Comparison of ENCODE assay signal across 9 cellular contexts in the genomic region with DNA sequence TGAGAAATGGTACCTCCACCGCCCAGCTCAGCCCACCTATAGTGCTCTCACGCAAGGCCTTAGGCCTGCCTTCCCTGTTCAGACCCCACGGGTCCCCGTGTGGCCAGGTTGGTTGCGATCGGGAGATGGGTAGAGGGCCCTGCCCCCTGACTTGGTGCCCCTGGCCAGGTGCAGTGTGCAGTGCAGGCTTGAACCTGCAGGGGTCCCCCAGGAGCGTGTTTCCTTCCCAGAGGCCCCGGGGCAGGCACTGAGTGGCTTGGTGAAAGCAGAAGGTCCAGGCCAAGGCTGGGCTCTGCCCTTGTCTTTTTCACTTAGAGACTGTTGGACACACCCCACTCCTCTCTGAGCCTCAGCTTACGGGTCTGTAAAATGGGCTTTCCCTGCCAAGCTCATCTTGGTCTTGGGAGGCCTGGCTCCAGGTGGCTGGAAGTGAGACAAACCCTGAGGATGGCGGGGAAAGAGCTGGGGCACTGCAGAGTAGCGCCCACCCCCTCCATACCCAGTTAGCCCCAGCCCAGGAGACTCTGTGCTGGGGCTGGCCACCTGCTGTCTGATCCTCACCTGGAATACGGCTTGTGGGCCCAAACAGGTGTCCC. TPM values are rescaled to one million over a fixed set of nuclear protein-coding genes. Genes with fewer than 3 reads are reported as not detected.
DNase-seq lines count a peak whose midpoint lies in the region; ATAC-seq, FAIRE-seq and TF ChIP-seq lines count a peak whose summit lies in the region.
"Had no signal": no experiment of that assay in that cellular context is flagged by ENCODE, and none has a peak within 500 bp of the region (broad histone marks: within the 10 kb centered on the region; RNA-seq: fewer than 3 reads in every experiment).

No MANE protein-coding gene starts in this region.

- no peaks in the 10 kb centered on the region for H3K9me3 Mint-ChIP-seq in activated CD8-positive, alpha-beta T cell treated with anti-CD3 and anti-CD28 coated beads for 36 hours
- no peaks in the 10 kb centered on the region for H3K9me3 Mint-ChIP-seq in activated T-helper 2 cell treated with anti-CD3 and anti-CD28 coated beads, Interferon-gamma antibody, Interleukin-2, Interleukin-4, amounts not matched to agents 10 μg/mL and 5 μg/mL and 100 μg/mL, durations not matched to agents 14 hours and 24 hours and 36 hours

- H3K36me3 ChIP-seq in BJ (ENCODE audit: control insufficient read depth, insufficient read depth, low read length) (no peaks in the 10 kb centered on the region), keratinocyte (ENCODE audit: control insufficient read depth in 2 of 2, extremely low read depth in 1 of 2, insufficient read depth in 2 of 2, low read length in 2 of 2) (no peaks in the 10 kb centered on the region), tibial artery (no peaks in the 10 kb centered on the region)
- H3K36me3 ChIP-seq: cardiac muscle cell had no signal

- H3K36me3 Mint-ChIP-seq in activated CD8-positive, alpha-beta T cell treated with anti-CD3 and anti-CD28 coated beads for 36 hours (ENCODE audit: low read depth): no peaks in the 10 kb centered on the region
- no peaks in the 10 kb centered on the region for H3K36me3 Mint-ChIP-seq in activated T-helper 2 cell treated with anti-CD3 and anti-CD28 coated beads, Interferon-gamma antibody, Interleukin-2, Interleukin-4, amounts not matched to agents 10 μg/mL and 5 μg/mL and 100 μg/mL, durations not matched to agents 14 hours and 24 hours and 36 hours (ENCODE audit: low read depth)

- peaks cover 36% of the 10 kb centered on the region for H3K4me1 ChIP-seq in keratinocyte (ENCODE audit: control insufficient read depth, extremely low read depth, insufficient read depth, low read length)
- peaks cover 0 to 22% (median 5%) of the 10 kb centered on the region in 4 donors for H3K4me1 ChIP-seq in tibial artery

- no peak overlapping the region for H3K9ac ChIP-seq in keratinocyte (ENCODE audit: control insufficient read depth, extremely low read depth, insufficient read depth, low read length)

- H3K9me1 ChIP-seq in keratinocyte (ENCODE audit: control insufficient read depth, extremely low read depth, insufficient read depth, low read length): no peaks in the 10 kb centered on the region

- no peak for FAIRE-seq in keratinocyte (lab: Jason Lieb, UNC)

- no peak overlapping the region for H3K27ac Mint-ChIP-seq in activated CD8-positive, alpha-beta T cell treated with anti-CD3 and anti-CD28 coated beads for 36 hours
- H3K27ac Mint-ChIP-seq in activated T-helper 2 cell treated with anti-CD3 and anti-CD28 coated beads, Interferon-gamma antibody, Interleukin-2, Interleukin-4, amounts not matched to agents 10 μg/mL and 5 μg/mL and 100 μg/mL, durations not matched to agents 14 hours and 24 hours and 36 hours: no peak overlapping the region

- H4K20me1 ChIP-seq in keratinocyte (ENCODE audit: control insufficient read depth, extremely low read depth, insufficient read depth, low read length): no peaks in the 10 kb centered on the region

- peak; percentile 80 for ATAC-seq in activated CD8-positive, alpha-beta T cell treated with anti-CD3 and anti-CD28 coated beads for 36 hours
- ATAC-seq in HG02973 (IDR thresholded peaks at IDR 0.05; ENCODE audit: unreplicated experiment) (no peak), HG02763 (IDR thresholded peaks at IDR 0.05; ENCODE audit: unreplicated experiment) (no peak)

- CTCF ChIA-PET in BJ (lab: Yijun Ruan, JAX): interaction anchor here (1.0 kb wide), 1 partner anchor 125 kb away, joined by 3 read pairs; no protein-coding TSS in a partner anchor
- CTCF ChIA-PET in activated CD8-positive, alpha-beta T cell treated with anti-CD3 and anti-CD28 coated beads for 36 hours (lab: Charles Lee): interaction anchor here (1.7 to 2.0 kb wide), 2 partner anchors 8 to 10 kb away, joined by 6 to 9 read pairs; partner anchors contain the start of gene HES5

- H3K27me3 ChIP-seq in BJ (ENCODE audit: control insufficient read depth, insufficient read depth, low read length) (no peaks in the 10 kb centered on the region; the same call in 1 of the 2 replicates), keratinocyte (ENCODE audit: control insufficient read depth, extremely low read depth, insufficient read depth, low read length) (no peaks in the 10 kb centered on the region), tibial artery (peaks cover 0 to 59% of the 10 kb centered on the region in 2 donors)

- H3K27ac ChIP-seq in keratinocyte (ENCODE audit: control insufficient read depth, insufficient read depth, low read length) (no peak overlapping the region), tibial artery (no peak overlapping the region)
- H3K27ac ChIP-seq: cardiac muscle cell had no signal

- H3K4me3 ChIP-seq in BJ (ENCODE audit: low read depth, low read length): no peak overlapping the region
- H3K4me3 ChIP-seq in HFF-Myc (replicated peaks; ENCODE audit: low read depth, low read length): no peak overlapping the region
- H3K4me3 ChIP-seq in keratinocyte (ENCODE audit: control insufficient read depth in 2 of 3, extremely low read depth in 1 of 3, insufficient read depth in 2 of 3, low read depth in 1 of 3, low read length in 3 of 3): no peak overlapping the region
- no peak overlapping the region for H3K4me3 ChIP-seq in tibial artery
- H3K4me3 ChIP-seq: cardiac muscle cell had no signal

- no peak overlapping the region for H2AFZ ChIP-seq in keratinocyte (ENCODE audit: control insufficient read depth, low read length)

- H3K79me2 ChIP-seq in keratinocyte (ENCODE audit: control insufficient read depth, insufficient read depth, low read length): no peaks in the 10 kb centered on the region

- intact Hi-C loops in activated CD8-positive, alpha-beta T cell treated with anti-CD3 and anti-CD28 coated beads for 36 hours (cut with micrococcal nuclease): no loop called here
- intact Hi-C loops in tibial artery (cut with DNase I; ENCODE audit: low total_unique reads): no loop called here
- intact Hi-C loops in activated T-helper 2 cell treated with anti-CD3 and anti-CD28 coated beads, Interferon-gamma antibody, Interleukin-2, Interleukin-4, amounts not matched to agents 10 μg/mL and 5 μg/mL and 100 μg/mL, durations not matched to agents 14 hours and 24 hours and 36 hours (cut with micrococcal nuclease): no loop called here

- H3K9me3 ChIP-seq in keratinocyte (ENCODE audit: control insufficient read depth, low read depth, low read length) (no peaks in the 10 kb centered on the region), tibial artery (no peaks in the 10 kb centered on the region)

- H3K27me3 Mint-ChIP-seq in activated CD8-positive, alpha-beta T cell treated with anti-CD3 and anti-CD28 coated beads for 36 hours: peaks cover 3% of the 10 kb centered on the region
- peaks cover 18% of the 10 kb centered on the region for H3K27me3 Mint-ChIP-seq in activated T-helper 2 cell treated with anti-CD3 and anti-CD28 coated beads, Interferon-gamma antibody, Interleukin-2, Interleukin-4, amounts not matched to agents 10 μg/mL and 5 μg/mL and 100 μg/mL, durations not matched to agents 14 hours and 24 hours and 36 hours (ENCODE audit: low read depth)

- no peak overlapping the region for H3K4me2 ChIP-seq in keratinocyte (ENCODE audit: control insufficient read depth, extremely low read depth, insufficient read depth, low read depth, low read length)

- H3K4me3 Mint-ChIP-seq in activated CD8-positive, alpha-beta T cell treated with anti-CD3 and anti-CD28 coated beads for 36 hours: no peak overlapping the region
- no peak overlapping the region for H3K4me3 Mint-ChIP-seq in activated T-helper 2 cell treated with anti-CD3 and anti-CD28 coated beads, Interferon-gamma antibody, Interleukin-2, Interleukin-4, amounts not matched to agents 10 μg/mL and 5 μg/mL and 100 μg/mL, durations not matched to agents 14 hours and 24 hours and 36 hours (ENCODE audit: low read depth)

- POLR2A ChIA-PET in BJ (lab: Charles Lee): no interaction called here
- POLR2A ChIA-PET in activated CD8-positive, alpha-beta T cell treated with anti-CD3 and anti-CD28 coated beads for 36 hours (lab: Charles Lee): interaction anchor here (1.6 kb wide), 1 partner anchor 11 kb away, joined by 3 read pairs; no protein-coding TSS in a partner anchor

- peaks cover 6% of the 10 kb centered on the region for H3K4me1 Mint-ChIP-seq in activated CD8-positive, alpha-beta T cell treated with anti-CD3 and anti-CD28 coated beads for 36 hours (ENCODE audit: low read depth)
- no peaks in the 10 kb centered on the region for H3K4me1 Mint-ChIP-seq in activated T-helper 2 cell treated with anti-CD3 and anti-CD28 coated beads, Interferon-gamma antibody, Interleukin-2, Interleukin-4, amounts not matched to agents 10 μg/mL and 5 μg/mL and 100 μg/mL, durations not matched to agents 14 hours and 24 hours and 36 hours (ENCODE audit: low read depth)

- TF ChIP-seq CTCF in BJ (IDR thresholded peaks at IDR 0.05; ENCODE audit: insufficient read depth, low read depth, low read length): peak; percentile 32; the same call in 1 of the 2 replicates
- peak; percentile 33 for TF ChIP-seq CTCF in HFF-Myc (IDR thresholded peaks at IDR 0.05; ENCODE audit: low read depth, low read length, missing control alignments)
- peak; percentile 64 for TF ChIP-seq CTCF in activated CD8-positive, alpha-beta T cell treated with anti-CD3 and anti-CD28 coated beads for 36 hours (IDR thresholded peaks at IDR 0.05)
- TF ChIP-seq CTCF in keratinocyte (optimal IDR thresholded peaks at IDR 0.05 in 1 of 3, IDR thresholded peaks at IDR 0.05 in 1 of 3, conservative IDR thresholded peaks at IDR 0.05 in 1 of 3; ENCODE audit: extremely low read depth in 1 of 3, insufficient read depth in 2 of 3, low read length in 3 of 3): peak in 2 of 3 experiments; percentile 35 to 55
- no peak for TF ChIP-seq CTCF in tibial artery (IDR thresholded peaks at IDR 0.05)

- DNase-seq in BJ (ENCODE audit: low read depth): no peak
- no peak for DNase-seq in HFF-Myc (ENCODE audit: extremely low read depth, low read depth)
- peak; percentile 70 for DNase-seq in activated CD8-positive, alpha-beta T cell treated with anti-CD3 and anti-CD28 coated beads for 36 hours
- DNase-seq in keratinocyte (ENCODE audit: low read depth, low spot score): no peak
- no peak for DNase-seq in tibial artery
- DNase-seq in activated T-helper 2 cell treated with anti-CD3 and anti-CD28 coated beads, Interferon-gamma antibody, Interleukin-2, Interleukin-4, amounts not matched to agents 10 μg/mL and 5 μg/mL and 100 μg/mL, durations not matched to agents 14 hours and 24 hours and 36 hours (ENCODE audit: low spot score): no peak

- dilution Hi-C loops in keratinocyte (cut with MboI; ENCODE audit: extremely low pct_ligation_motif_present, low sequenced_read_pairs): no loop called here

RNA-seq across cellular contexts. Expression of gene HES5, which starts 9.3 kb away (rescaled TPM):
- polyA plus RNA-seq in BJ (2011; rRNA removed): not detected in 2 replicates
- not detected in 2 replicates for polyA minus RNA-seq in BJ (2011; rRNA and poly(A)+ RNA removed)
- total RNA-seq in activated CD8-positive, alpha-beta T cell treated with anti-CD3 and anti-CD28 coated beads for 36 hours: not detected
- 0.33 to 0.44 TPM (median 0.37 TPM) in 3 replicates for polyA plus RNA-seq in keratinocyte
- 0.75 TPM for polyA plus RNA-seq in keratinocyte (2011; ENCODE audit: low read depth)
- polyA plus RNA-seq in keratinocyte (2011; cell fraction: cytosol; rRNA removed): 0.16 TPM in 2 replicates
- polyA plus RNA-seq in keratinocyte (2011; cell fraction: nucleus; rRNA removed): 0.43 and 0.46 TPM in 2 replicates
- 0.33 and 2.0 TPM in 2 replicates for polyA plus RNA-seq in keratinocyte (2012; ENCODE audit: low replicate concordance)
- 0.72 to 2.0 TPM (median 1.0 TPM) in 3 replicates for polyA minus RNA-seq in keratinocyte
- 11.1 TPM for polyA minus RNA-seq in keratinocyte (2011; cell fraction: cytosol; rRNA and poly(A)+ RNA removed)
- polyA minus RNA-seq in keratinocyte (2011; cell fraction: nucleus; rRNA and poly(A)+ RNA removed): 0.47 and 2.1 TPM in 2 replicates
- not detected in 2 replicates for total RNA-seq in activated T-helper 2 cell treated with anti-CD3 and anti-CD28 coated beads, Interferon-gamma antibody, Interleukin-2, Interleukin-4, amounts not matched to agents 10 μg/mL and 5 μg/mL and 100 μg/mL, durations not matched to agents 14 hours and 24 hours and 36 hours
- total RNA-seq: cardiac muscle cell had no signal
- polyA plus RNA-seq: cardiac muscle cell had no signal

RNA-seq across cellular contexts. Expression of gene PANK4, which starts 13.0 kb away (rescaled TPM):
- polyA plus RNA-seq in BJ (2011; rRNA removed) (13.3 and 17.1 TPM in 2 replicates), keratinocyte (14.5 to 15.7 TPM (median 14.8 TPM) in 3 replicates)
- 23.8 and 42.0 TPM in 2 replicates for polyA minus RNA-seq in BJ (2011; rRNA and poly(A)+ RNA removed)
- total RNA-seq in activated CD8-positive, alpha-beta T cell treated with anti-CD3 and anti-CD28 coated beads for 36 hours: 10 to 100 TPM; 39.0 to 40.6 TPM
- polyA plus RNA-seq in keratinocyte (2011; ENCODE audit: low read depth): 9.0 TPM
- polyA plus RNA-seq in keratinocyte (2011; cell fraction: cytosol; rRNA removed): 5.7 and 7.6 TPM in 2 replicates
- polyA plus RNA-seq in keratinocyte (2011; cell fraction: nucleus; rRNA removed): 27.9 and 28.9 TPM in 2 replicates
- polyA plus RNA-seq in keratinocyte (2012; ENCODE audit: low replicate concordance): 14.0 and 15.0 TPM in 2 replicates
- 13.7 to 21.6 TPM (median 14.6 TPM) in 3 replicates for polyA minus RNA-seq in keratinocyte
- polyA minus RNA-seq in keratinocyte (2011; cell fraction: cytosol; rRNA and poly(A)+ RNA removed): 35.5 TPM
- polyA minus RNA-seq in keratinocyte (2011; cell fraction: nucleus; rRNA and poly(A)+ RNA removed): 17.4 and 21.3 TPM in 2 replicates
- total RNA-seq in activated T-helper 2 cell treated with anti-CD3 and anti-CD28 coated beads, Interferon-gamma antibody, Interleukin-2, Interleukin-4, amounts not matched to agents 10 μg/mL and 5 μg/mL and 100 μg/mL, durations not matched to agents 14 hours and 24 hours and 36 hours: 49.1 and 52.2 TPM in 2 replicates

RNA-seq across cellular contexts. Expression of gene TNFRSF14, which starts 16.8 kb away (rescaled TPM):
- 11.8 and 19.3 TPM in 2 replicates for polyA plus RNA-seq in BJ (2011; rRNA removed)
- 10.3 and 11.1 TPM in 2 replicates for polyA minus RNA-seq in BJ (2011; rRNA and poly(A)+ RNA removed)
- total RNA-seq in activated CD8-positive, alpha-beta T cell treated with anti-CD3 and anti-CD28 coated beads for 36 hours: 100 to 1,000 TPM; 134 to 140 TPM
- 5.2 to 10.9 TPM (median 7.5 TPM) in 3 replicates for polyA plus RNA-seq in keratinocyte
- 1.9 TPM for polyA plus RNA-seq in keratinocyte (2011; ENCODE audit: low read depth)
- polyA plus RNA-seq in keratinocyte (2011; cell fraction: cytosol; rRNA removed): 3.4 and 9.2 TPM in 2 replicates
- 29.2 and 48.7 TPM in 2 replicates for polyA plus RNA-seq in keratinocyte (2011; cell fraction: nucleus; rRNA removed)
- polyA plus RNA-seq in keratinocyte (2012; ENCODE audit: low replicate concordance): 6.7 and 8.1 TPM in 2 replicates
- polyA minus RNA-seq in keratinocyte: 3.9 to 11.4 TPM (median 6.5 TPM) in 3 replicates
- polyA minus RNA-seq in keratinocyte (2011; cell fraction: cytosol; rRNA and poly(A)+ RNA removed): 8.6 TPM
- 5.9 and 7.4 TPM in 2 replicates for polyA minus RNA-seq in keratinocyte (2011; cell fraction: nucleus; rRNA and poly(A)+ RNA removed)
- total RNA-seq in activated T-helper 2 cell treated with anti-CD3 and anti-CD28 coated beads, Interferon-gamma antibody, Interleukin-2, Interleukin-4, amounts not matched to agents 10 μg/mL and 5 μg/mL and 100 μg/mL, durations not matched to agents 14 hours and 24 hours and 36 hours: 191 and 199 TPM in 2 replicates

RNA-seq across cellular contexts. Expression of gene PRXL2B, which starts 47.2 kb away (rescaled TPM):
- polyA plus RNA-seq in BJ (2011; rRNA removed) (9.8 and 16.1 TPM in 2 replicates), keratinocyte (11.4 to 18.6 TPM (median 16.8 TPM) in 3 replicates)
- polyA minus RNA-seq in BJ (2011; rRNA and poly(A)+ RNA removed): 8.1 and 9.2 TPM in 2 replicates
- 10 to 100 TPM; 39.1 to 43.6 TPM for total RNA-seq in activated CD8-positive, alpha-beta T cell treated with anti-CD3 and anti-CD28 coated beads for 36 hours
- polyA plus RNA-seq in keratinocyte (2011; ENCODE audit: low read depth): 4.8 TPM
- 15.9 and 23.0 TPM in 2 replicates for polyA plus RNA-seq in keratinocyte (2011; cell fraction: cytosol; rRNA removed)
- polyA plus RNA-seq in keratinocyte (2011; cell fraction: nucleus; rRNA removed): 22.6 and 25.1 TPM in 2 replicates
- 5.9 and 23.1 TPM in 2 replicates for polyA plus RNA-seq in keratinocyte (2012; ENCODE audit: low replicate concordance)
- 11.2 to 15.5 TPM (median 13.1 TPM) in 3 replicates for polyA minus RNA-seq in keratinocyte
- polyA minus RNA-seq in keratinocyte (2011; cell fraction: cytosol; rRNA and poly(A)+ RNA removed): 20.9 TPM
- polyA minus RNA-seq in keratinocyte (2011; cell fraction: nucleus; rRNA and poly(A)+ RNA removed): 8.9 and 10.9 TPM in 2 replicates
- 26.5 and 28.4 TPM in 2 replicates for total RNA-seq in activated T-helper 2 cell treated with anti-CD3 and anti-CD28 coated beads, Interferon-gamma antibody, Interleukin-2, Interleukin-4, amounts not matched to agents 10 μg/mL and 5 μg/mL and 100 μg/mL, durations not matched to agents 14 hours and 24 hours and 36 hours

Comparison
In these comparisons a context has a peak if more than half of its experiments do, and no peak if none do; other contexts are left out.
1. CTCF ChIP-seq: peak in BJ (single experiment), HFF-Myc (single experiment), activated CD8-positive, alpha-beta T cell treated with anti-CD3 and anti-CD28 coated beads for 36 hours (single experiment) and keratinocyte (2 of 3); none in tibial artery (0 of 2).